23 cellular contexts compared by ENCODE assay signal in genomic region chrX:79133897-79134296, GRCh38. TPM values are rescaled to one million over a fixed set of nuclear protein-coding genes. Genes with fewer than 3 reads are reported as not detected.
DNase-seq lines count a peak whose midpoint lies in the region; ATAC-seq, FAIRE-seq and TF ChIP-seq lines count a peak whose summit lies in the region.
"Had no signal": no experiment of that assay in that cellular context is flagged by ENCODE, and none has a peak within 500 bp of the region (broad histone marks: within the 10 kb centered on the region; RNA-seq: fewer than 3 reads in every experiment).

No MANE protein-coding gene starts in this region.

- peak overlapping the region; percentile 64 for H3K27ac ChIP-seq in naive thymus-derived CD4-positive, alpha-beta T cell (ENCODE audit: low read depth, low read length)
- H3K27ac ChIP-seq in pancreas: no peak overlapping the region
- H3K27ac ChIP-seq: A549, C4-2B, dorsolateral prefrontal cortex, gastrocnemius medialis, HL-60, prostate gland, SJSA1, suprapubic skin had no signal

- H3K27ac Mint-ChIP-seq in activated CD8-positive, alpha-beta memory T cell treated with anti-CD3 and anti-CD28 coated beads, Interleukin-2, amount 10 ng/mL, durations not matched to agents 7 days and 5 days: peak overlapping the region; percentile 70
- H3K27ac Mint-ChIP-seq in activated T-helper 17 cell treated with anti-CD3 and anti-CD28 coated beads, Interleukin-2, amount 50 U/mL, for 72 hours: peak overlapping the region; percentile 56
- peak overlapping the region; percentile 58 to 93 (median 84) for H3K27ac Mint-ChIP-seq in naive thymus-derived CD4-positive, alpha-beta T cell
- no peak overlapping the region for H3K27ac Mint-ChIP-seq in MCF 10A (ENCODE audit: low read depth, unreplicated experiment)
- H3K27ac Mint-ChIP-seq: nephron progenitor cell had no signal

- H3K4me1 ChIP-seq in naive thymus-derived CD4-positive, alpha-beta T cell (ENCODE audit: control insufficient read depth in 2 of 2, insufficient read depth in 2 of 2, low read length in 2 of 2): peaks cover 10 to 18% of the 10 kb centered on the region in 2 donors
- H3K4me1 ChIP-seq in pancreas: no peaks in the 10 kb centered on the region
- H3K4me1 ChIP-seq: A549, gastrocnemius medialis, prostate gland, SJSA1, suprapubic skin had no signal

- TF ChIP-seq CTCF in pancreas (IDR thresholded peaks at IDR 0.05): no peak
- TF ChIP-seq CTCF in MCF 10A (IDR thresholded peaks at IDR 0.05; ENCODE audit: unreplicated experiment): no peak

- H3K36me3 Mint-ChIP-seq in activated CD8-positive, alpha-beta memory T cell treated with anti-CD3 and anti-CD28 coated beads, Interleukin-2, amount 10 ng/mL, durations not matched to agents 7 days and 5 days: peaks cover 10% of the 10 kb centered on the region
- H3K36me3 Mint-ChIP-seq in activated T-helper 17 cell treated with anti-CD3 and anti-CD28 coated beads, Interleukin-2, amount 50 U/mL, for 72 hours (ENCODE audit: low read depth): no peaks in the 10 kb centered on the region
- H3K36me3 Mint-ChIP-seq in naive thymus-derived CD4-positive, alpha-beta T cell: peaks cover 0 to 8% (median 0%) of the 10 kb centered on the region in 5 donors
- H3K36me3 Mint-ChIP-seq in MCF 10A (ENCODE audit: insufficient read depth, unreplicated experiment): no peaks in the 10 kb centered on the region

- WGBS in pancreas, 2 donors: 39 to 43% methylated on average over 5 of the region's 5 CpGs

- no peak overlapping the region for H3K4me3 ChIP-seq in naive thymus-derived CD4-positive, alpha-beta T cell (ENCODE audit: low read length)
- H3K4me3 ChIP-seq in pancreas: no peak overlapping the region
- H3K4me3 ChIP-seq: A549, dorsolateral prefrontal cortex, gastrocnemius medialis, prostate gland, SJSA1, skin epidermis, suprapubic skin had no signal

- CTCF ChIA-PET in activated CD8-positive, alpha-beta memory T cell treated with anti-CD3 and anti-CD28 coated beads, Interleukin-2, amount 10 ng/mL, durations not matched to agents 7 days and 5 days (lab: Charles Lee): interaction anchor here (0.7 to 1.2 kb wide), 3 partner anchors 21 to 35 kb away, joined by 3 read pairs; no protein-coding TSS in a partner anchor
- CTCF ChIA-PET in naive thymus-derived CD4-positive, alpha-beta T cell (lab: Charles Lee): interaction anchor here (0.7 to 1.3 kb wide), 5 partner anchors 9 to 110 kb away, joined by 3 read pairs; no protein-coding TSS in a partner anchor
- CTCF ChIA-PET in MCF 10A (lab: Yijun Ruan, JAX): interaction anchor here (0.6 kb wide), 1 partner anchor 25 kb away, joined by 3 read pairs; no protein-coding TSS in a partner anchor

- BruUV-seq in MCF 10A (replicated peaks; lab: Mats Ljungman, UMichigan): no TSS peak

- no peaks in the 10 kb centered on the region for H3K9me3 Mint-ChIP-seq in activated CD8-positive, alpha-beta memory T cell treated with anti-CD3 and anti-CD28 coated beads, Interleukin-2, amount 10 ng/mL, durations not matched to agents 7 days and 5 days (ENCODE audit: low read depth)
- H3K9me3 Mint-ChIP-seq in activated T-helper 17 cell treated with anti-CD3 and anti-CD28 coated beads, Interleukin-2, amount 50 U/mL, for 72 hours: no peaks in the 10 kb centered on the region
- peaks cover 0 to 5% (median 0%) of the 10 kb centered on the region in 11 donors for H3K9me3 Mint-ChIP-seq in naive thymus-derived CD4-positive, alpha-beta T cell
- no peaks in the 10 kb centered on the region for H3K9me3 Mint-ChIP-seq in MCF 10A (ENCODE audit: unreplicated experiment)

- H3K36me3 ChIP-seq in naive thymus-derived CD4-positive, alpha-beta T cell (ENCODE audit: control insufficient read depth in 2 of 3, insufficient read depth in 3 of 3, low read length in 3 of 3): no peaks in the 10 kb centered on the region
- no peaks in the 10 kb centered on the region for H3K36me3 ChIP-seq in pancreas
- H3K36me3 ChIP-seq: gastrocnemius medialis, prostate gland, SJSA1, suprapubic skin had no signal

- peak; percentile 44 for DNase-seq in activated CD8-positive, alpha-beta memory T cell treated with anti-CD3 and anti-CD28 coated beads, Interleukin-2, amount 10 ng/mL, durations not matched to agents 7 days and 5 days
- DNase-seq in activated CD8-positive, alpha-beta memory T cell treated with anti-CD3 and anti-CD28 coated beads for 24 hours: no peak
- DNase-seq in naive thymus-derived CD4-positive, alpha-beta T cell: peak in 7 of 9 donors; percentile 32 to 71 (median 50)
- no peak for DNase-seq in pancreas
- DNase-seq in MCF 10A (ENCODE audit: unreplicated experiment): no peak
- no peak for DNase-seq in RKO (ENCODE audit: low spot score)
- DNase-seq: activated T-cell treated with anti-CD3 and anti-CD28 coated beads, Interleukin-2, amount 50 U/mL, for 48 hours; amygdala; dorsolateral prefrontal cortex; erythroblast; gastrocnemius medialis; nephron progenitor cell; stimulated activated CD4-positive, alpha-beta T cell treated with anti-CD3 and anti-CD28 coated beads, Interleukin-4, amount 100 ng/mL, for 24 hours had no signal

- peak; percentile 77 for ATAC-seq in activated CD8-positive, alpha-beta memory T cell treated with anti-CD3 and anti-CD28 coated beads, Interleukin-2, amount 10 ng/mL, durations not matched to agents 7 days and 5 days
- ATAC-seq in GM19395 (IDR thresholded peaks at IDR 0.05; ENCODE audit: unreplicated experiment) (peak; percentile 30), pancreas (no peak)
- peak; percentile 57 for ATAC-seq in activated T-helper 17 cell treated with anti-CD3 and anti-CD28 coated beads, Interleukin-2, amount 50 U/mL, for 72 hours (replicated peaks)
- peak; percentile 94 for ATAC-seq in naive thymus-derived CD4-positive, alpha-beta T cell
- ATAC-seq: A549, gastrocnemius medialis had no signal

- peaks cover 30% of the 10 kb centered on the region for H3K4me1 Mint-ChIP-seq in activated CD8-positive, alpha-beta memory T cell treated with anti-CD3 and anti-CD28 coated beads, Interleukin-2, amount 10 ng/mL, durations not matched to agents 7 days and 5 days
- H3K4me1 Mint-ChIP-seq in activated T-helper 17 cell treated with anti-CD3 and anti-CD28 coated beads, Interleukin-2, amount 50 U/mL, for 72 hours: peaks cover 4% of the 10 kb centered on the region
- H3K4me1 Mint-ChIP-seq in naive thymus-derived CD4-positive, alpha-beta T cell: peaks cover 4 to 38% (median 27%) of the 10 kb centered on the region in 7 donors
- H3K4me1 Mint-ChIP-seq in MCF 10A (ENCODE audit: insufficient read depth, unreplicated experiment): no peaks in the 10 kb centered on the region
- H3K4me1 Mint-ChIP-seq: nephron progenitor cell had no signal

- peak overlapping the region; percentile 15 for H3K4me3 Mint-ChIP-seq in activated CD8-positive, alpha-beta memory T cell treated with anti-CD3 and anti-CD28 coated beads, Interleukin-2, amount 10 ng/mL, durations not matched to agents 7 days and 5 days
- H3K4me3 Mint-ChIP-seq in activated T-helper 17 cell treated with anti-CD3 and anti-CD28 coated beads, Interleukin-2, amount 50 U/mL, for 72 hours: peak overlapping the region; percentile 66
- H3K4me3 Mint-ChIP-seq in naive thymus-derived CD4-positive, alpha-beta T cell: peak overlapping the region in 9 of 10 donors; percentile 4 to 53 (median 28)
- no peak overlapping the region for H3K4me3 Mint-ChIP-seq in MCF 10A (ENCODE audit: unreplicated experiment)
- H3K4me3 Mint-ChIP-seq: nephron progenitor cell had no signal

- intact Hi-C loops in naive thymus-derived CD4-positive, alpha-beta T cell (cut with micrococcal nuclease): loop anchor here in 1 of 2 donors (1.0 to 2.0 kb wide), 2 partner anchors 8 to 17 kb away; no protein-coding TSS in a partner anchor
- intact Hi-C loops in pancreas (cut with DNase I): no loop called here
- intact Hi-C loops in MCF 10A (cut with micrococcal nuclease): no loop called here

- POLR2A ChIA-PET in naive thymus-derived CD4-positive, alpha-beta T cell (lab: Charles Lee): interaction anchor here (1.1 to 6.8 kb wide), 11 partner anchors 8 to 279 kb away, joined by 3 to 67 read pairs (median 5); partner anchors contain the start of gene GPR174
- POLR2A ChIA-PET in MCF 10A (lab: Yijun Ruan, JAX): no interaction called here

- FAIRE-seq in pancreas (lab: Jason Lieb, UNC): no peak

- no peaks in the 10 kb centered on the region for H3K27me3 ChIP-seq in naive thymus-derived CD4-positive, alpha-beta T cell (ENCODE audit: control insufficient read depth in 2 of 2, insufficient read depth in 2 of 2, low read length in 2 of 2)
- H3K27me3 ChIP-seq in pancreas: no peaks in the 10 kb centered on the region
- H3K27me3 ChIP-seq: gastrocnemius medialis, SJSA1, suprapubic skin had no signal

- no peaks in the 10 kb centered on the region for H3K9me3 ChIP-seq in naive thymus-derived CD4-positive, alpha-beta T cell (ENCODE audit: control insufficient read depth in 2 of 3, low read length in 3 of 3)
- no peaks in the 10 kb centered on the region for H3K9me3 ChIP-seq in pancreas
- H3K9me3 ChIP-seq: A549, gastrocnemius medialis, prostate gland, SJSA1, suprapubic skin had no signal

- no peaks in the 10 kb centered on the region for H3K27me3 Mint-ChIP-seq in activated CD8-positive, alpha-beta memory T cell treated with anti-CD3 and anti-CD28 coated beads, Interleukin-2, amount 10 ng/mL, durations not matched to agents 7 days and 5 days
- no peaks in the 10 kb centered on the region for H3K27me3 Mint-ChIP-seq in activated T-helper 17 cell treated with anti-CD3 and anti-CD28 coated beads, Interleukin-2, amount 50 U/mL, for 72 hours
- no peaks in the 10 kb centered on the region for H3K27me3 Mint-ChIP-seq in naive thymus-derived CD4-positive, alpha-beta T cell
- H3K27me3 Mint-ChIP-seq in MCF 10A (ENCODE audit: insufficient read depth, unreplicated experiment): no peaks in the 10 kb centered on the region

RNA-seq across cellular contexts. Expression of gene GPR174, which starts 10.6 kb away (rescaled TPM):
- total RNA-seq in activated CD8-positive, alpha-beta memory T cell treated with anti-CD3 and anti-CD28 coated beads, Interleukin-2, amount 10 ng/mL, durations not matched to agents 7 days and 5 days: 10 to 100 TPM; 48.0 to 76.9 TPM
- 10 to 100 TPM in 1 of 2 donors, 1 to 10 TPM in 1; 8.6 to 21.3 TPM for total RNA-seq in activated T-helper 17 cell treated with anti-CD3 and anti-CD28 coated beads, Interleukin-2, amount 50 U/mL, for 72 hours
- 10 to 100 TPM; 34.5 to 77.7 (median 39.9) TPM for total RNA-seq in naive thymus-derived CD4-positive, alpha-beta T cell
- polyA plus RNA-seq in naive thymus-derived CD4-positive, alpha-beta T cell: 1 to 10 TPM; 6.6 to 8.5 TPM
- total RNA-seq in pancreas (under 1 TPM in 5 of 6 donors, not detected in 1; 0.08 to 0.40 (median 0.17) TPM), MCF 10A (2022) (not detected in 2 replicates)
- polyA plus RNA-seq in pancreas: under 1 TPM in 1 of 2 donors, not detected in 1; 0.02 TPM
- total RNA-seq: gastrocnemius medialis, kidney epithelial cell, SJSA1 had no signal
- polyA plus RNA-seq: A549 had no signal

Comparison
In these comparisons a context has a peak if more than half of its experiments do, and no peak if none do; other contexts are left out.
1. DNase-seq: peak in activated CD8-positive, alpha-beta memory T cell treated with anti-CD3 and anti-CD28 coated beads, Interleukin-2, amount 10 ng/mL, durations not matched to agents 7 days and 5 days (single experiment) and naive thymus-derived CD4-positive, alpha-beta T cell (7 of 9); none in activated CD8-positive, alpha-beta memory T cell treated with anti-CD3 and anti-CD28 coated beads for 24 hours (single experiment), pancreas (0 of 6), MCF 10A (single experiment) and RKO (single experiment).
2. ATAC-seq: peak in activated CD8-positive, alpha-beta memory T cell treated with anti-CD3 and anti-CD28 coated beads, Interleukin-2, amount 10 ng/mL, durations not matched to agents 7 days and 5 days (single experiment), GM19395 (single experiment), activated T-helper 17 cell treated with anti-CD3 and anti-CD28 coated beads, Interleukin-2, amount 50 U/mL, for 72 hours (single experiment) and naive thymus-derived CD4-positive, alpha-beta T cell (single experiment); none in pancreas (0 of 4).